ENCODE assay signal across 1 cellular context in the genomic region with DNA sequence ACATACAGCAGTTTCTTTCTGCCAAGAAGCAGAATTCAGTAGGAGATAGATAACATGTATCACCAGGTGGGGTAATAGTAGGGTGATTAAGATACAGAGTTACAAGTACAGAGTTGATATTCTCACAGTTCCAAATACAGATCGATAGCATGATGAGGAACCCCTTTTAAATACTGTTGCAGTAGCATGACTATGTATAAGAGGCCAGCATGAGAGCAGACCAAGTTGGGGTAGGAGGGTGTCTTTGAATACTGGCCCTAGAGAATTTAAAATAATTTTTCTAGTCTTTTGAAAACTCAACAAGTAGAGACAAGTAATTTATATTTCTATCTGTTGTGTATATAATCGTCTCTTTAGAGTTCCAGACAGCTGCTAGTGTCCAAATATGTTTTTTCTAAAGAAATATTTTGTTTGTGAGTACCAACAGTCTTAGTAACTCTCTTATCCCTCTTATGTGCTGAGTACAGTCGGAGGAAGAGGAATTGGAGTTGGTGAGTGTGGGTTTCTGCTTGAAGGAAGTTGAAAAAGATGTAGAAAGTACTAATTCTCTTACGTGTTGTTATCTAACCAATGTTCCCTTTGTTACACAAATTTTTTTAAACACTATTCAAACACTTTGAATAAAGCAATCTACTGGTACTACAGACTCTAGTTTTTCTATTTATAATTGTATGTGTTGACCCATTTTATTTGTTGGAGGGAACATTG.
TF ChIP-seq lines count a peak whose summit lies in the region.

No MANE protein-coding gene starts in this region.

TF ChIP-seq in GM12878, 131 proteins besides CTCF, POLR2A, EP300 and RAD21 (continued from another document):
- TF ChIP-seq ZNF207 (IDR thresholded peaks at IDR 0.05; ENCODE audit: borderline replicate concordance) (no peak), IKZF1 (conservative IDR thresholded peaks at IDR 0.05) (no peak), ZNF384 (IDR thresholded peaks at IDR 0.05; ENCODE audit: borderline replicate concordance, low read depth, low read length) (no peak), RELA (IDR thresholded peaks at IDR 0.05; ENCODE audit: borderline replicate concordance, partially characterized antibody) (no peak), SPI1 (IDR thresholded peaks at IDR 0.05; ENCODE audit: borderline replicate concordance, insufficient read depth, low read depth, low read length) (no peak), BCL11A (IDR thresholded peaks at IDR 0.05; ENCODE audit: low read depth, low read length) (no peak), ZNF274 (IDR thresholded peaks at IDR 0.05; ENCODE audit: insufficient read depth, insufficient read length) (no peak), RUNX3 (IDR thresholded peaks at IDR 0.05; ENCODE audit: low read length) (no peak), RB1 (IDR thresholded peaks at IDR 0.05; ENCODE audit: borderline replicate concordance) (no peak)
- TF ChIP-seq, protein P1, sequence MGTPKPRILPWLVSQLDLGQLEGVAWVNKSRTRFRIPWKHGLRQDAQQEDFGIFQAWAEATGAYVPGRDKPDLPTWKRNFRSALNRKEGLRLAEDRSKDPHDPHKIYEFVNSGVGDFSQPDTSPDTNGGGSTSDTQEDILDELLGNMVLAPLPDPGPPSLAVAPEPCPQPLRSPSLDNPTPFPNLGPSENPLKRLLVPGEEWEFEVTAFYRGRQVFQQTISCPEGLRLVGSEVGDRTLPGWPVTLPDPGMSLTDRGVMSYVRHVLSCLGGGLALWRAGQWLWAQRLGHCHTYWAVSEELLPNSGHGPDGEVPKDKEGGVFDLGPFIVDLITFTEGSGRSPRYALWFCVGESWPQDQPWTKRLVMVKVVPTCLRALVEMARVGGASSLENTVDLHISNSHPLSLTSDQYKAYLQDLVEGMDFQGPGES (IDR thresholded peaks at IDR 0.05), result no peak
- TF ChIP-seq, protein P2, sequence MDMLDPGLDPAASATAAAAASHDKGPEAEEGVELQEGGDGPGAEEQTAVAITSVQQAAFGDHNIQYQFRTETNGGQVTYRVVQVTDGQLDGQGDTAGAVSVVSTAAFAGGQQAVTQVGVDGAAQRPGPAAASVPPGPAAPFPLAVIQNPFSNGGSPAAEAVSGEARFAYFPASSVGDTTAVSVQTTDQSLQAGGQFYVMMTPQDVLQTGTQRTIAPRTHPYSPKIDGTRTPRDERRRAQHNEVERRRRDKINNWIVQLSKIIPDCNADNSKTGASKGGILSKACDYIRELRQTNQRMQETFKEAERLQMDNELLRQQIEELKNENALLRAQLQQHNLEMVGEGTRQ (IDR thresholded peaks at IDR 0.05; ENCODE audit: borderline replicate concordance, low read depth, low read length), result no peak
- TF ChIP-seq, protein P3, sequence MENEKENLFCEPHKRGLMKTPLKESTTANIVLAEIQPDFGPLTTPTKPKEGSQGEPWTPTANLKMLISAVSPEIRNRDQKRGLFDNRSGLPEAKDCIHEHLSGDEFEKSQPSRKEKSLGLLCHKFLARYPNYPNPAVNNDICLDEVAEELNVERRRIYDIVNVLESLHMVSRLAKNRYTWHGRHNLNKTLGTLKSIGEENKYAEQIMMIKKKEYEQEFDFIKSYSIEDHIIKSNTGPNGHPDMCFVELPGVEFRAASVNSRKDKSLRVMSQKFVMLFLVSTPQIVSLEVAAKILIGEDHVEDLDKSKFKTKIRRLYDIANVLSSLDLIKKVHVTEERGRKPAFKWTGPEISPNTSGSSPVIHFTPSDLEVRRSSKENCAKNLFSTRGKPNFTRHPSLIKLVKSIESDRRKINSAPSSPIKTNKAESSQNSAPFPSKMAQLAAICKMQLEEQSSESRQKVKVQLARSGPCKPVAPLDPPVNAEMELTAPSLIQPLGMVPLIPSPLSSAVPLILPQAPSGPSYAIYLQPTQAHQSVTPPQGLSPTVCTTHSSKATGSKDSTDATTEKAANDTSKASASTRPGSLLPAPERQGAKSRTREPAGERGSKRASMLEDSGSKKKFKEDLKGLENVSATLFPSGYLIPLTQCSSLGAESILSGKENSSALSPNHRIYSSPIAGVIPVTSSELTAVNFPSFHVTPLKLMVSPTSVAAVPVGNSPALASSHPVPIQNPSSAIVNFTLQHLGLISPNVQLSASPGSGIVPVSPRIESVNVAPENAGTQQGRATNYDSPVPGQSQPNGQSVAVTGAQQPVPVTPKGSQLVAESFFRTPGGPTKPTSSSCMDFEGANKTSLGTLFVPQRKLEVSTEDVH (IDR thresholded peaks at IDR 0.05; ENCODE audit: low read depth, partially characterized antibody), result no peak
- TF ChIP-seq, protein P4, sequence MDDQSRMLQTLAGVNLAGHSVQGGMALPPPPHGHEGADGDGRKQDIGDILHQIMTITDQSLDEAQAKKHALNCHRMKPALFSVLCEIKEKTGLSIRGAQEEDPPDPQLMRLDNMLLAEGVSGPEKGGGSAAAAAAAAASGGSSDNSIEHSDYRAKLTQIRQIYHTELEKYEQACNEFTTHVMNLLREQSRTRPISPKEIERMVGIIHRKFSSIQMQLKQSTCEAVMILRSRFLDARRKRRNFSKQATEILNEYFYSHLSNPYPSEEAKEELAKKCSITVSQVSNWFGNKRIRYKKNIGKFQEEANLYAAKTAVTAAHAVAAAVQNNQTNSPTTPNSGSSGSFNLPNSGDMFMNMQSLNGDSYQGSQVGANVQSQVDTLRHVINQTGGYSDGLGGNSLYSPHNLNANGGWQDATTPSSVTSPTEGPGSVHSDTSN (IDR thresholded peaks at IDR 0.05; ENCODE audit: insufficient replicate concordance, low read depth, low read length), result no peak
